Comparison of ENCODE assay signal across 9 cellular contexts in genomic region chr2:224685120-224685519, GRCh38. TPM values are rescaled to one million over a fixed set of nuclear protein-coding genes. Genes with fewer than 3 reads are reported as not detected.
"Had no signal": no experiment of that assay in that cellular context is flagged by ENCODE, and none has a peak within 500 bp of the region (broad histone marks: within the 10 kb centered on the region; RNA-seq: fewer than 3 reads in every experiment).

No MANE protein-coding gene starts in this region.

- DNase-seq: GDM1, GF-D8 had no signal

- FAIRE-seq: G401.6, GM12878, GM12891, GM12892, GM18507, GM19239 had no signal

- ATAC-seq: GM12878 had no signal

- H3K4me3 ChIP-seq: GM12878 had no signal

RNA-seq across cellular contexts. Expression of gene CCDC195, which starts 31.0 kb away (rescaled TPM):
- total RNA-seq: G401, GM12878 had no signal
- polyA plus RNA-seq: GM12878 had no signal
